Comparison of ENCODE assay signal across 7 cellular contexts in genomic region chr14:71320107-71320733, GRCh38. TPM values are rescaled to one million over a fixed set of nuclear protein-coding genes. Genes with fewer than 3 reads are reported as not detected.
DNase-seq lines count a peak whose midpoint lies in the region; ATAC-seq, FAIRE-seq and TF ChIP-seq lines count a peak whose summit lies in the region.

TSS of gene SIPA1L1 (plus strand) at chr14:71320476.

- peak; percentile 96 for DNase-seq in GM18507 (ENCODE audit: extremely low spot score, insufficient read length, low read depth)
- peak; percentile 65 for DNase-seq in NCI-H2029 treated with DMSO at 0.1 percent for 48 hours (lab: John Stamatoyannopoulos, UW)
- peak; percentile 98 for DNase-seq in T-helper 9 cell
- peak; percentile 97 for DNase-seq in astrocyte of the cerebellum (ENCODE audit: low read depth)
- DNase-seq in hepatic stellate cell (ENCODE audit: low spot score): peak; percentile 96
- DNase-seq in renal cortical epithelial cell (ENCODE audit: low read depth): peak; percentile 93

- peak within 1 kb of the TSS; percentile 94 for H3K4me3 ChIP-seq in astrocyte of the cerebellum (ENCODE audit: low read depth, low read length)

- no peak for TF ChIP-seq CTCF in astrocyte of the cerebellum (IDR thresholded peaks at IDR 0.05; ENCODE audit: low read depth, low read length, missing control alignments)

- in situ Hi-C loops in astrocyte of the cerebellum (cut with HindIII; ENCODE audit: low sequenced_read_pairs): no loop called here

- peak; percentile 78 for ATAC-seq in HG02981 (IDR thresholded peaks at IDR 0.05; ENCODE audit: unreplicated experiment)

- FAIRE-seq in GM18507 (lab: Jason Lieb, UNC): peak; percentile 97

RNA-seq across cellular contexts. Expression of gene SIPA1L1, which starts in this region (rescaled TPM):
- total RNA-seq in renal cortical epithelial cell: 31.3 and 45.0 TPM in 2 replicates

Comparison
In these comparisons a context has a peak if more than half of its experiments do, and no peak if none do; other contexts are left out.
1. Peak in every context shown above with its lines: DNase-seq, ATAC-seq and H3K4me3 ChIP-seq.